1 cellular context compared by ENCODE assay signal in genomic region chr3:49786357-49787181, GRCh38.
A peak's percentile ranks its signal among the peaks of the same experiment; 100 is the strongest.
TF ChIP-seq lines count a peak whose summit lies in the region.

Gene IP6K1 (minus strand): TSS chr3:49786542. CDS start chr3:49748040, 38,502 bp downstream.

TF ChIP-seq in K562, 482 proteins besides CTCF, POLR2A, EP300 and RAD21 (continued from another document and continues in another):
- TF ChIP-seq GABPB1 (CRISPR knock-in tag; IDR thresholded peaks at IDR 0.05), result peak; percentile 74
- 0 out of 4 replicates have a peak, but pooled peaks of 1 of the 2 experiments have one; percentile 25 for TF ChIP-seq TEAD1 (CRISPR knock-in tag; IDR thresholded peaks at IDR 0.05)
- no peak for TF ChIP-seq BRF1 (IDR thresholded peaks at IDR 0.05; ENCODE audit: borderline replicate concordance, extremely low read depth, insufficient read length)
- no peak for TF ChIP-seq FOXM1 (IDR thresholded peaks at IDR 0.05; ENCODE audit: low read depth)
- no peak for TF ChIP-seq FOXM1 (CRISPR knock-in tag; IDR thresholded peaks at IDR 0.05; ENCODE audit: low read depth)
- TF ChIP-seq ZNF253 (CRISPR knock-in tag; conservative IDR thresholded peaks at IDR 0.05), result no peak
- peak; percentile 97 for TF ChIP-seq RAD51 (IDR thresholded peaks at IDR 0.05; ENCODE audit: borderline replicate concordance, low read depth)
- TF ChIP-seq NCOR1 (IDR thresholded peaks at IDR 0.05), result no peak
- no peak for TF ChIP-seq JUN (IDR thresholded peaks at IDR 0.05; ENCODE audit: borderline replicate concordance, low read depth, low read length)
- TF ChIP-seq JUN (CRISPR knock-in tag; IDR thresholded peaks at IDR 0.05; ENCODE audit: borderline replicate concordance), result no peak
- no peak for TF ChIP-seq ZFPM2 (CRISPR knock-in tag; IDR thresholded peaks at IDR 0.05)
- no peak for TF ChIP-seq ZNF318 (IDR thresholded peaks at IDR 0.05; ENCODE audit: borderline replicate concordance in 1 of 2, low read depth in 1 of 2)
- TF ChIP-seq TAF1 (IDR thresholded peaks at IDR 0.05; ENCODE audit: control insufficient read depth, extremely low read depth, insufficient read depth, low read length, severe bottlenecking), result peak; percentile 62
- TF ChIP-seq ZNF57 (CRISPR knock-in tag; IDR thresholded peaks at IDR 0.05), result no peak
- TF ChIP-seq BCLAF1 (IDR thresholded peaks at IDR 0.05; ENCODE audit: borderline replicate concordance in 1 of 2, control insufficient read depth in 1 of 2, low read depth in 2 of 2, low read length in 1 of 2), result no peak
- TF ChIP-seq NFATC3 (IDR thresholded peaks at IDR 0.05), result no peak
- no peak for TF ChIP-seq SIX5 (IDR thresholded peaks at IDR 0.05; ENCODE audit: borderline replicate concordance in 1 of 2, insufficient read depth in 1 of 2, low read depth in 1 of 2, low read length in 2 of 2)
- peak; percentile 42; the same call in 1 of the 2 replicates for TF ChIP-seq RB1 (IDR thresholded peaks at IDR 0.05; ENCODE audit: low read depth)
- TF ChIP-seq ZC3H4 (CRISPR knock-in tag; IDR thresholded peaks at IDR 0.05; ENCODE audit: borderline replicate concordance), result no peak
- no peak for TF ChIP-seq GTF2B (IDR thresholded peaks at IDR 0.05; ENCODE audit: extremely low read depth, insufficient read length)
- no peak for TF ChIP-seq MED1 (CRISPR knock-in tag; IDR thresholded peaks at IDR 0.05; ENCODE audit: borderline replicate concordance)
- no peak for TF ChIP-seq RFX5 (IDR thresholded peaks at IDR 0.05; ENCODE audit: low read depth, low read length)
- TF ChIP-seq DPF2 (IDR thresholded peaks at IDR 0.05), result no peak
- no peak for TF ChIP-seq MAFF (IDR thresholded peaks at IDR 0.05; ENCODE audit: low read length)
- TF ChIP-seq C11orf30 (IDR thresholded peaks at IDR 0.05; ENCODE audit: low read depth), result no peak
- no peak for TF ChIP-seq TARDBP (IDR thresholded peaks at IDR 0.05)
- TF ChIP-seq NFE2 (IDR thresholded peaks at IDR 0.05; ENCODE audit: low read depth), result no peak
- no peak for TF ChIP-seq SREBF1 (IDR thresholded peaks at IDR 0.05; ENCODE audit: borderline replicate concordance, low read depth, low read length)
- TF ChIP-seq HMG20B (CRISPR knock-in tag; IDR thresholded peaks at IDR 0.05), result no peak
- TF ChIP-seq ZBTB17 (CRISPR knock-in tag; IDR thresholded peaks at IDR 0.05), result peak; percentile 37; the same call in 1 of the 2 replicates
- TF ChIP-seq STAT5A (IDR thresholded peaks at IDR 0.05; ENCODE audit: borderline replicate concordance, low read length), result no peak
- TF ChIP-seq ZBTB34 (CRISPR knock-in tag; IDR thresholded peaks at IDR 0.05), result no peak
- TF ChIP-seq SPI1 (IDR thresholded peaks at IDR 0.05; ENCODE audit: borderline replicate concordance, low read depth, low read length), result 0 out of 2 replicates have a peak, but pooled peaks have one; percentile 22
- TF ChIP-seq ATF7 (IDR thresholded peaks at IDR 0.05), result peak; percentile 89; the same call in 1 of the 2 replicates
- TF ChIP-seq STAG1 (CRISPR knock-in tag; IDR thresholded peaks at IDR 0.05; ENCODE audit: borderline replicate concordance), result no peak
- no peak for TF ChIP-seq TCFL5 (CRISPR knock-in tag; conservative IDR thresholded peaks at IDR 0.05)
- TF ChIP-seq CREB3L1 (IDR thresholded peaks at IDR 0.05; ENCODE audit: borderline replicate concordance, low read depth), result no peak; the same call in 1 of the 2 replicates
- TF ChIP-seq ZNF212 (CRISPR knock-in tag; IDR thresholded peaks at IDR 0.05), result no peak
- TF ChIP-seq DMBX1 (CRISPR knock-in tag; IDR thresholded peaks at IDR 0.05; ENCODE audit: borderline replicate concordance), result peak; percentile 73
- TF ChIP-seq RFX7 (CRISPR knock-in tag; IDR thresholded peaks at IDR 0.05), result no peak
- no peak for TF ChIP-seq NFE2L1 (tag; IDR thresholded peaks at IDR 0.05; ENCODE audit: borderline replicate concordance, low read depth)
- peak; percentile 88 for TF ChIP-seq POLR2G (IDR thresholded peaks at IDR 0.05; ENCODE audit: low read depth, low read length)
- TF ChIP-seq FOXA3 (CRISPR knock-in tag; conservative IDR thresholded peaks at IDR 0.05 in 1 of 2, IDR thresholded peaks at IDR 0.05 in 1 of 2), result no peak
- no peak for TF ChIP-seq DDX20 (tag; IDR thresholded peaks at IDR 0.05; ENCODE audit: low read depth)
- peak; percentile 44 for TF ChIP-seq SP1 (CRISPR knock-in tag; IDR thresholded peaks at IDR 0.05)
- no peak for TF ChIP-seq GATAD2B (IDR thresholded peaks at IDR 0.05; ENCODE audit: borderline replicate concordance)
- TF ChIP-seq MAZ (CRISPR knock-in tag; conservative IDR thresholded peaks at IDR 0.05 in 1 of 2, IDR thresholded peaks at IDR 0.05 in 1 of 2), result peak; percentile 23 to 43; a peak in 3 of 4 replicates
- no peak for TF ChIP-seq NR4A1 (CRISPR knock-in tag; IDR thresholded peaks at IDR 0.05)
- TF ChIP-seq NR4A1 (tag; IDR thresholded peaks at IDR 0.05), result peak; percentile 72; the same call in 1 of the 2 replicates
- TF ChIP-seq ZNF507 (tag; conservative IDR thresholded peaks at IDR 0.05), result no peak
- no peak for TF ChIP-seq ZNF436 (CRISPR knock-in tag; IDR thresholded peaks at IDR 0.05)
- no peak for TF ChIP-seq ZNF408 (CRISPR knock-in tag; IDR thresholded peaks at IDR 0.05; ENCODE audit: low read depth)
- no peak for TF ChIP-seq ZNF644 (tag; IDR thresholded peaks at IDR 0.05; ENCODE audit: low read depth)
- TF ChIP-seq GABPB2 (CRISPR knock-in tag; conservative IDR thresholded peaks at IDR 0.05), result no peak
- no peak for TF ChIP-seq ZNF277 (CRISPR knock-in tag; IDR thresholded peaks at IDR 0.05; ENCODE audit: borderline replicate concordance)
